Comparison of ENCODE assay signal across 1 cellular context in the genomic region with DNA sequence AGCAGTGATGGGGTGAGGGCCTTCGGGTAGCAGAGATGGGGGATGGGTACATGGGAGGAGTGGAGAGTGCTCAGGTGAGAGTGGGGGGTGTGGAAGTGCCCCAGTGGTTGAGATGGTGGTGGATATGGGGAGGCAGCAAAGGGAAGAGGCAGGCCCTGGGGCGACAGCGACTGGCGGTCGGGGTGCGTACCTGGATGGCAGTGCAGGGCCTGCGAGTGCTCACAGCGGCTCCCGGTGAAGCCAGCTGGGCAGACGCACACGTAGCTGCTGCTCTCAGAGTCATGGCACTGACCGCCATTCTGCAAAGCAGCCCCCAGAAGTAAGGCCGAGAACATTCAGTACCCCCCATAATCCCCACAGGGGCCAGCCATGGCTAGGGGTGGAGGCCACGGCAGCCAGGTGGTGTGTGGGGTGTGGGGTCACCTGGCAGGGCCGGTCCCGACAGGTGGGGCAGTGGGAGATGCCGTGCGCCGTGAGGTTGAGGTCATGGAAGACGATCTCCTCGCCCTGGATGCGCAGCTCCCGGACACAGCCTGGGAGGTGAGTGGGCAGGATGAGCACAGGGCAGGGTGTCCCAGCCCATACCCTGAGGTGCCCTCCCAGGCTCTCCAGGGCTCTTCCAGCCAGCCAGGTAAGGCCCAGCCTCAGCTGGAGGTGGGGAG.
TF ChIP-seq lines count a peak whose summit lies in the region.

No MANE protein-coding gene starts in this region.

TF ChIP-seq in H1, 55 proteins besides CTCF, POLR2A, EP300 and RAD21:
- TF ChIP-seq NRF1 (IDR thresholded peaks at IDR 0.05; ENCODE audit: low read depth, low read length) = no peak
- no peak for TF ChIP-seq BRCA1 (IDR thresholded peaks at IDR 0.05; ENCODE audit: low read depth, low read length)
- no peak for TF ChIP-seq CHD7 (IDR thresholded peaks at IDR 0.05; ENCODE audit: insufficient replicate concordance, low read length)
- no peak for TF ChIP-seq PHF8 (conservative IDR thresholded peaks at IDR 0.05; ENCODE audit: low read depth, low read length)
- no peak for TF ChIP-seq YY1 (IDR thresholded peaks at IDR 0.05; ENCODE audit: low read depth, low read length)
- TF ChIP-seq, protein P1, sequence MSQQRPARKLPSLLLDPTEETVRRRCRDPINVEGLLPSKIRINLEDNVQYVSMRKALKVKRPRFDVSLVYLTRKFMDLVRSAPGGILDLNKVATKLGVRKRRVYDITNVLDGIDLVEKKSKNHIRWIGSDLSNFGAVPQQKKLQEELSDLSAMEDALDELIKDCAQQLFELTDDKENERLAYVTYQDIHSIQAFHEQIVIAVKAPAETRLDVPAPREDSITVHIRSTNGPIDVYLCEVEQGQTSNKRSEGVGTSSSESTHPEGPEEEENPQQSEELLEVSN (IDR thresholded peaks at IDR 0.05) = no peak
- TF ChIP-seq SP4 (IDR thresholded peaks at IDR 0.05; ENCODE audit: low read length) = no peak
- no peak for TF ChIP-seq RNF2 (IDR thresholded peaks at IDR 0.05; ENCODE audit: borderline replicate concordance, low read depth, low read length, missing control alignments, poor library complexity, severe bottlenecking)
- no peak for TF ChIP-seq CTBP2 (IDR thresholded peaks at IDR 0.05; ENCODE audit: borderline replicate concordance, insufficient read depth, insufficient read length, low read length)
- no peak for TF ChIP-seq RXRA (IDR thresholded peaks at IDR 0.05; ENCODE audit: insufficient read depth, low read depth, low read length)
- no peak for TF ChIP-seq EZH2 (IDR thresholded peaks at IDR 0.05; ENCODE audit: low read depth, low read length, severe bottlenecking)
- no peak for TF ChIP-seq CBX8 (IDR thresholded peaks at IDR 0.05; ENCODE audit: borderline replicate concordance, low read depth, low read length)
- TF ChIP-seq RBBP5 (IDR thresholded peaks at IDR 0.05; ENCODE audit: borderline replicate concordance, low read depth, low read length) = no peak
- TF ChIP-seq TEAD4 (IDR thresholded peaks at IDR 0.05; ENCODE audit: low read depth, low read length) = no peak
- no peak for TF ChIP-seq HDAC2 (IDR thresholded peaks at IDR 0.05; ENCODE audit: borderline replicate concordance in 1 of 2, low read depth in 2 of 2, low read length in 2 of 2)
- no peak for TF ChIP-seq SUZ12 (IDR thresholded peaks at IDR 0.05; ENCODE audit: low read length)
- TF ChIP-seq, protein P2, sequence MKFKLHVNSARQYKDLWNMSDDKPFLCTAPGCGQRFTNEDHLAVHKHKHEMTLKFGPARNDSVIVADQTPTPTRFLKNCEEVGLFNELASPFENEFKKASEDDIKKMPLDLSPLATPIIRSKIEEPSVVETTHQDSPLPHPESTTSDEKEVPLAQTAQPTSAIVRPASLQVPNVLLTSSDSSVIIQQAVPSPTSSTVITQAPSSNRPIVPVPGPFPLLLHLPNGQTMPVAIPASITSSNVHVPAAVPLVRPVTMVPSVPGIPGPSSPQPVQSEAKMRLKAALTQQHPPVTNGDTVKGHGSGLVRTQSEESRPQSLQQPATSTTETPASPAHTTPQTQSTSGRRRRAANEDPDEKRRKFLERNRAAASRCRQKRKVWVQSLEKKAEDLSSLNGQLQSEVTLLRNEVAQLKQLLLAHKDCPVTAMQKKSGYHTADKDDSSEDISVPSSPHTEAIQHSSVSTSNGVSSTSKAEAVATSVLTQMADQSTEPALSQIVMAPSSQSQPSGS (IDR thresholded peaks at IDR 0.05; ENCODE audit: low read length) = no peak
- no peak for TF ChIP-seq MAFK (IDR thresholded peaks at IDR 0.05; ENCODE audit: low read depth, low read length)
- no peak for TF ChIP-seq CEBPB (IDR thresholded peaks at IDR 0.05; ENCODE audit: low read depth, low read length)
- TF ChIP-seq ASH2L (IDR thresholded peaks at IDR 0.05; ENCODE audit: low read length) = no peak
TF ChIP-seq in H1: peak in this region for 0.
